In genomic region chr18:77137851-77138250, GRCh38 we compare ENCODE assay signal across 11 cellular contexts.
"Had no signal": no experiment of that assay in that cellular context is flagged by ENCODE, and none has a peak within 500 bp of the region (broad histone marks: within the 10 kb centered on the region; RNA-seq: fewer than 3 reads in every experiment).

No MANE protein-coding gene starts in this region.

- H3K9me3 ChIP-seq: sigmoid colon had no signal

- H3K36me3 ChIP-seq: sigmoid colon, spleen had no signal

- H3K4me3 ChIP-seq: coronary artery, sigmoid colon, spleen had no signal

- ATAC-seq: activated CD8-positive, alpha-beta memory T cell treated with anti-CD3 and anti-CD28 coated beads, Interleukin-2, amount 10 ng/mL, durations not matched to agents 7 days and 5 days had no signal

- DNase-seq: activated CD4-positive, alpha-beta memory T cell treated with anti-CD3 and anti-CD28 coated beads for 36 hours; activated CD4-positive, alpha-beta T cell treated with anti-CD3 and anti-CD28 coated beads for 1 hour; activated CD8-positive, alpha-beta memory T cell treated with anti-CD3 and anti-CD28 coated beads, Interleukin-2, amount 10 ng/mL, durations not matched to agents 7 days and 5 days; activated T-cell treated with anti-CD3 and anti-CD28 coated beads, Interleukin-2, amount 50 U/mL, for 1 hour; central memory CD4-positive, alpha-beta T cell; effector CD4-positive, alpha-beta T cell; sigmoid colon; spleen; SW 1271; T-helper 9 cell had no signal

- H3K27me3 ChIP-seq: sigmoid colon had no signal

- H3K27ac ChIP-seq: spleen had no signal
